1 cellular context compared by ENCODE assay signal in the genomic region with DNA sequence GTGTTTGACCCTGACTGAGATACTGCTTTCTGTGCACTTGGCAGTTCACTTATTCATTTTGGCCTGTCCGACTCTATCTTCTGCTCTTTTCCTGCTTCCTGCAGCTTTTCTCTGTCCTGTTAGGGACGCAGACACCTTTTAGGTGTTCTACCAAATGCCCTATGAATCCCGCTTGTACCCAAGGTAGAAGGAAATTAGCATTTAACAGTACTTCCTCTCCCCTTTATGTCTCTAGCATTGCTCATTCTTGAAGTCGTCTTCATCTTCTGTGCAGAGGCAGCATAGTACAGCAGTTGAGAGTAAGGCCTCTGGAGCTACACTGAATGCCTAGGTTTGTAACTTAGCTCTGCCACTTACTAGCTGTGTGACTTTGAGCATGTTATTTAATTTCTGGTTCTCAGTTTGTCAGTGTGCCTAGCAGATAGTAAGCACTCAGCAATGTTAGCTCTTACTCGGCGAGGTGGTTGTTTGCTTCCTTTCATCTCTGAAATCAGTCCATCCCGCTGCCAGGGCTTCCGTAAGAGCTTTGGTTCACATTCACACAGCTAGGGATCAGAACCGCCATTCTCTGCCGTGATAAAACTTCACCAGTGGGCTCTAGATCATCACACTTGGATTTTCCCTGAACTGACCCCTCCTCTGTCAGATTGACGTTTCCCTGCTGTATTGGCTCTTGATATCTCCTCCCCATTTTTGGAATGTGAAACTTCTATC.
TF ChIP-seq lines count a peak whose summit lies in the region.

No MANE protein-coding gene starts in this region.

TF ChIP-seq in IMR-90, 13 proteins besides CTCF, POLR2A, EP300 and RAD21:
- TF ChIP-seq RCOR1 (IDR thresholded peaks at IDR 0.05; ENCODE audit: insufficient replicate concordance, low read length) (no peak), MAZ (IDR thresholded peaks at IDR 0.05; ENCODE audit: borderline replicate concordance, low read depth, low read length) (no peak), MAFK (IDR thresholded peaks at IDR 0.05; ENCODE audit: low read depth, low read length) (no peak), SMC3 (IDR thresholded peaks at IDR 0.05; ENCODE audit: low read depth, low read length) (no peak), CEBPB (IDR thresholded peaks at IDR 0.05; ENCODE audit: low read depth, low read length) (no peak), RFX5 (IDR thresholded peaks at IDR 0.05; ENCODE audit: low read depth, low read length) (no peak), CHD1 (IDR thresholded peaks at IDR 0.05; ENCODE audit: low read depth, low read length) (no peak), BHLHE40 (IDR thresholded peaks at IDR 0.05; ENCODE audit: low read depth, low read length) (no peak), FOS (IDR thresholded peaks at IDR 0.05; ENCODE audit: low read depth, low read length) (no peak), NFE2L2 (IDR thresholded peaks at IDR 0.05; ENCODE audit: low read depth, low read length) (no peak), MXI1 (IDR thresholded peaks at IDR 0.05; ENCODE audit: borderline replicate concordance, low read depth, low read length) (no peak)
- TF ChIP-seq, protein P1, sequence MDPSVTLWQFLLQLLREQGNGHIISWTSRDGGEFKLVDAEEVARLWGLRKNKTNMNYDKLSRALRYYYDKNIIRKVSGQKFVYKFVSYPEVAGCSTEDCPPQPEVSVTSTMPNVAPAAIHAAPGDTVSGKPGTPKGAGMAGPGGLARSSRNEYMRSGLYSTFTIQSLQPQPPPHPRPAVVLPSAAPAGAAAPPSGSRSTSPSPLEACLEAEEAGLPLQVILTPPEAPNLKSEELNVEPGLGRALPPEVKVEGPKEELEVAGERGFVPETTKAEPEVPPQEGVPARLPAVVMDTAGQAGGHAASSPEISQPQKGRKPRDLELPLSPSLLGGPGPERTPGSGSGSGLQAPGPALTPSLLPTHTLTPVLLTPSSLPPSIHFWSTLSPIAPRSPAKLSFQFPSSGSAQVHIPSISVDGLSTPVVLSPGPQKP (IDR thresholded peaks at IDR 0.05; ENCODE audit: borderline replicate concordance, low read depth, low read length), result no peak
- TF ChIP-seq, protein P2, sequence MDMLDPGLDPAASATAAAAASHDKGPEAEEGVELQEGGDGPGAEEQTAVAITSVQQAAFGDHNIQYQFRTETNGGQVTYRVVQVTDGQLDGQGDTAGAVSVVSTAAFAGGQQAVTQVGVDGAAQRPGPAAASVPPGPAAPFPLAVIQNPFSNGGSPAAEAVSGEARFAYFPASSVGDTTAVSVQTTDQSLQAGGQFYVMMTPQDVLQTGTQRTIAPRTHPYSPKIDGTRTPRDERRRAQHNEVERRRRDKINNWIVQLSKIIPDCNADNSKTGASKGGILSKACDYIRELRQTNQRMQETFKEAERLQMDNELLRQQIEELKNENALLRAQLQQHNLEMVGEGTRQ (IDR thresholded peaks at IDR 0.05; ENCODE audit: low read depth, low read length), result no peak
